9 cellular contexts compared by ENCODE assay signal in the genomic region with DNA sequence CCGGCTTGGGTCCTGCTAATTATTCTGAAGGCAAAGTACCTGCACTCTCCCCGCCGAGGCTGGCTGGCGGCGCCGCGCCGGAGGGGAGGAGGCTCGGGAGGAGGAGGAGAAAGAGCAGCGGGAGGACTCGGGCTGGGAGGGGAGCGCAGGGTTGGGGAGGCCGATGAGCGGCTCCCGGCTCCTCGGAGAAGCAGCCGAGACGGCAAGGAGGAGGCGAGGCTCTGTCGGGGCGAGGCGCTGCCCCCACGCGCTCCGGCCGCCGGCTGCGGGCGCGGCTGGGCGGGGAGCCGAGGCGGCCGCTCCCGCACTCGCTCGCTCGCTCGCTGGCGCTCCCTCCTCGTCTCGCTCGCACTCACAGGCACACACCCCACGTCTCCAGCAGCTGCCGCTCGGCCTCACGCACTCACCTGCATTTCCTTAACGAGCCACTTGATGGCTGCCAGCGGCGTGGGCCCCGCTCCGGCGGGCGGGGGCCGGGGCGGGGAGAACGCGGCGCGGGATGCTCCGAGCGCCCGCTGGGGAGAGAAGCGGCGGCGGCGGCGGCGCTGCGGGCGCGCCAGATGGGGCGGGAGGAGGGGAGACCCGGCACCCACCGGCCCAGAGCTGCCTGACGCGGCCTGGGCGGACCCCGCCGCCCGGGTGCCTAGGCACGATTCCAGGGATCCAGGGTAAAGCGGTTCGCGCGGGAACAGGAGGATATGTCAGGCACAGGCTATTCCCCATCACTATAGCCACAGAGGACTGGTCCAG. TPM values are rescaled to one million over a fixed set of nuclear protein-coding genes. Genes with fewer than 3 reads are reported as not detected.
A peak's percentile ranks its signal among the peaks of the same experiment; 100 is the strongest.
DNase-seq lines count a peak whose midpoint lies in the region; ATAC-seq and TF ChIP-seq lines count a peak whose summit lies in the region.
"Had no signal": no experiment of that assay in that cellular context is flagged by ENCODE, and none has a peak within 500 bp of the region (broad histone marks: within the 10 kb centered on the region; RNA-seq: fewer than 3 reads in every experiment).

A gene (minus strand): TSS at position 354 of the 750 bp plus-strand sequence.

- no peaks in the 10 kb centered on the region for H3K9me3 ChIP-seq in iPS-15b (ENCODE audit: control insufficient read depth, insufficient read depth, low read length)
- H3K9me3 ChIP-seq: SJSA1 had no signal

- ATAC-seq in GM18870 (IDR thresholded peaks at IDR 0.05; ENCODE audit: unreplicated experiment) = peak; percentile 73
- ATAC-seq in HG03095 (IDR thresholded peaks at IDR 0.05; ENCODE audit: unreplicated experiment) = peak; percentile 99

- H3K4me1 ChIP-seq in iPS-15b (ENCODE audit: control insufficient read depth, insufficient read depth, low read length) = peaks cover 3% of the 10 kb centered on the region
- H3K4me1 ChIP-seq: SJSA1 had no signal

- no peaks in the 10 kb centered on the region for H3K36me3 ChIP-seq in BJ (ENCODE audit: control insufficient read depth, insufficient read depth, low read length)
- no peaks in the 10 kb centered on the region for H3K36me3 ChIP-seq in iPS-15b (ENCODE audit: control insufficient read depth, insufficient read depth, low read length)
- H3K36me3 ChIP-seq: SJSA1 had no signal

- in situ Hi-C loops in astrocyte of the cerebellum (cut with HindIII; ENCODE audit: low sequenced_read_pairs) = no loop called here

- CTCF ChIA-PET in BJ (lab: Yijun Ruan, JAX) = no interaction called here

- no peak within 1 kb of the TSS for H3K9ac ChIP-seq in iPS-15b (ENCODE audit: low read depth, low read length)

- DNase-seq in BJ (ENCODE audit: low read depth) (no peak), NCI-H345 treated with DMSO at 0.1 percent for 48 hours (lab: John Stamatoyannopoulos, UW; ENCODE audit: unreplicated experiment) (peak; percentile 27), astrocyte of the cerebellum (ENCODE audit: low read depth) (peak; percentile 13), retinal pigment epithelial cell (ENCODE audit: low read depth) (peak; percentile 16)
- no peak for DNase-seq in activated CD4-positive, CD25-positive, alpha-beta regulatory T cell treated with anti-CD3 and anti-CD28 coated beads, Interleukin-2, amount 50 U/mL, for 72 hours

- H3K27me3 ChIP-seq in BJ (ENCODE audit: control insufficient read depth, insufficient read depth, low read length) (peaks cover 8% of the 10 kb centered on the region), iPS-15b (ENCODE audit: control insufficient read depth, insufficient read depth, low read length) (peaks cover 39% of the 10 kb centered on the region)
- H3K27me3 ChIP-seq: SJSA1 had no signal

- POLR2A ChIA-PET in BJ (lab: Charles Lee) = no interaction called here

- TF ChIP-seq CTCF in BJ (IDR thresholded peaks at IDR 0.05; ENCODE audit: insufficient read depth, low read depth, low read length) (peak; percentile 6; the same call in 1 of the 2 replicates), astrocyte of the cerebellum (IDR thresholded peaks at IDR 0.05; ENCODE audit: low read depth, low read length, missing control alignments) (peak; percentile 43), retinal pigment epithelial cell (conservative IDR thresholded peaks at IDR 0.05; ENCODE audit: low read depth, low read length) (no peak)

- H3K4me3 ChIP-seq in BJ (ENCODE audit: low read depth, low read length) (peak within 1 kb of the TSS; percentile 18), astrocyte of the cerebellum (ENCODE audit: low read depth, low read length) (peak within 1 kb of the TSS; percentile 53), iPS-15b (ENCODE audit: low read depth, low read length) (peak within 1 kb of the TSS; percentile 73), retinal pigment epithelial cell (ENCODE audit: low read length) (peak within 1 kb of the TSS; percentile 55)
- H3K4me3 ChIP-seq: SJSA1 had no signal

RNA-seq across cellular contexts. Expression of the gene that starts here (rescaled TPM):
- polyA plus RNA-seq in BJ (2011; rRNA removed) = 0.39 and 0.48 TPM in 2 replicates
- polyA minus RNA-seq in BJ (2011; rRNA and poly(A)+ RNA removed) = 0.33 and 1.7 TPM in 2 replicates

Comparison
In these comparisons a context has a peak if more than half of its experiments do, and no peak if none do; other contexts are left out.
1. DNase-seq: peak in NCI-H345 treated with DMSO at 0.1 percent for 48 hours (single experiment), astrocyte of the cerebellum (single experiment) and retinal pigment epithelial cell (single experiment); none in BJ (single experiment) and activated CD4-positive, CD25-positive, alpha-beta regulatory T cell treated with anti-CD3 and anti-CD28 coated beads, Interleukin-2, amount 50 U/mL, for 72 hours (single experiment).
2. H3K4me3 ChIP-seq: peak in every context shown above with its lines; median percentile 73 in iPS-15b; 55 in retinal pigment epithelial cell; 53 in astrocyte of the cerebellum; 18 in BJ.